Comparison of ENCODE assay signal across 36 cellular contexts in genomic region chr9:104334549-104334948, GRCh38.
"Had no signal": no experiment of that assay in that cellular context is flagged by ENCODE, and none has a peak within 500 bp of the region (broad histone marks: within the 10 kb centered on the region; RNA-seq: fewer than 3 reads in every experiment).

No MANE protein-coding gene starts in this region.

- H3K9me3 ChIP-seq: adrenal gland had no signal

- H3K36me3 Mint-ChIP-seq: activated CD4-positive, alpha-beta memory T cell treated with anti-CD3 and anti-CD28 coated beads for 36 hours; activated naive CD4-positive, alpha-beta T cell treated with anti-CD3 and anti-CD28 coated beads, Interleukin-2, amount 50 U/mL, for 72 hours; activated naive CD8-positive, alpha-beta T cell treated with anti-CD3 and anti-CD28 coated beads for 36 hours had no signal

- H3K36me3 ChIP-seq: adrenal gland, brain microvascular endothelial cell, cardiac muscle cell had no signal

- H3K4me3 Mint-ChIP-seq: activated B cell treated with CpG ODN at 0.5 μM for 24 hours; activated CD4-positive, alpha-beta memory T cell treated with anti-CD3 and anti-CD28 coated beads for 36 hours; activated CD4-positive, alpha-beta T cell treated with anti-CD3 and anti-CD28 coated beads, Interleukin-2, amount 10 ng/mL, durations not matched to agents 24 days and 14 days; activated CD8-positive, alpha-beta T cell treated with anti-CD3 and anti-CD28 coated beads for 36 hours; activated naive CD4-positive, alpha-beta T cell treated with anti-CD3 and anti-CD28 coated beads for 36 hours; activated naive CD8-positive, alpha-beta T cell treated with anti-CD3 and anti-CD28 coated beads for 36 hours; activated T-cell treated with anti-CD3 and anti-CD28 coated beads, Interleukin-2, amount 50 U/mL, for 4 hours; activated T-cell treated with anti-CD3 and anti-CD28 coated beads, Interleukin-2, amount 50 U/mL, for 72 hours; activated T-helper 1 cell treated with anti-CD3 and anti-CD28 coated beads, Interleukin-12 subunit alpha, Interleukin-12 subunit beta, Interleukin-2, Interleukin-4 antibody, amounts not matched to agents 30 ng/mL and 10 ng/mL and 1 ng/mL, durations not matched to agents 14 hours and 24 hours and 36 hours; activated T-helper 17 cell treated with anti-CD3 and anti-CD28 coated beads, Interleukin-2, amount 50 U/mL, for 72 hours; central memory CD8-positive, alpha-beta T cell; T-helper 1 cell treated with Interleukin-12 subunit alpha and Interleukin-12 subunit beta and Interleukin-4 antibody, amounts not matched to agents 30 μg/mL and 1 μg/mL, for 36 hours; T-helper 2 cell treated with Interferon-gamma antibody and Interleukin-4, amounts not matched to agents 5 μg/mL and 100 μg/mL, for 36 hours had no signal

- H3K27ac Mint-ChIP-seq: activated B cell treated with CpG ODN at 0.5 μM for 24 hours; activated CD4-positive, alpha-beta memory T cell treated with anti-CD3 and anti-CD28 coated beads for 36 hours; activated CD4-positive, alpha-beta T cell treated with anti-CD3 and anti-CD28 coated beads, Interleukin-2, amount 10 ng/mL, durations not matched to agents 24 days and 14 days; activated CD8-positive, alpha-beta T cell treated with anti-CD3 and anti-CD28 coated beads for 36 hours; activated naive CD4-positive, alpha-beta T cell treated with anti-CD3 and anti-CD28 coated beads for 36 hours; activated naive CD4-positive, alpha-beta T cell treated with anti-CD3 and anti-CD28 coated beads, Interleukin-2, amount 50 U/mL, for 72 hours; activated naive CD8-positive, alpha-beta T cell treated with anti-CD3 and anti-CD28 coated beads for 36 hours; activated T-cell treated with anti-CD3 and anti-CD28 coated beads, Interleukin-2, amount 50 U/mL, for 72 hours; activated T-helper 1 cell treated with anti-CD3 and anti-CD28 coated beads, Interleukin-12 subunit alpha, Interleukin-12 subunit beta, Interleukin-2, Interleukin-4 antibody, amounts not matched to agents 30 ng/mL and 10 ng/mL and 1 ng/mL, durations not matched to agents 14 hours and 24 hours and 36 hours; activated T-helper 17 cell treated with anti-CD3 and anti-CD28 coated beads, Interleukin-2, amount 50 U/mL, for 72 hours; T-helper 1 cell treated with Interleukin-12 subunit alpha and Interleukin-12 subunit beta and Interleukin-4 antibody, amounts not matched to agents 30 μg/mL and 1 μg/mL, for 36 hours; T-helper 2 cell treated with Interferon-gamma antibody and Interleukin-4, amounts not matched to agents 5 μg/mL and 100 μg/mL, for 36 hours had no signal

- H3K4me1 ChIP-seq: adrenal gland had no signal

- H3K27ac ChIP-seq: adrenal gland, body of pancreas, brain microvascular endothelial cell, cardiac muscle cell, VCaP had no signal

- H3K4me1 Mint-ChIP-seq: activated B cell treated with CpG ODN at 0.5 μM for 24 hours; activated CD4-positive, alpha-beta T cell treated with anti-CD3 and anti-CD28 coated beads, Interleukin-2, amount 10 ng/mL, durations not matched to agents 24 days and 14 days; activated naive CD8-positive, alpha-beta T cell treated with anti-CD3 and anti-CD28 coated beads for 36 hours; activated T-helper 17 cell treated with anti-CD3 and anti-CD28 coated beads, Interleukin-2, amount 50 U/mL, for 72 hours; central memory CD8-positive, alpha-beta T cell had no signal

- DNase-seq: activated B cell treated with CpG ODN at 0.5 μM for 24 hours; activated CD4-positive, alpha-beta memory T cell treated with anti-CD3 and anti-CD28 coated beads for 36 hours; activated CD4-positive, alpha-beta T cell treated with anti-CD3 and anti-CD28 coated beads for 4 hours; activated CD4-positive, alpha-beta T cell treated with anti-CD3 and anti-CD28 coated beads, Interleukin-2, amount 10 ng/mL, durations not matched to agents 24 days and 14 days; activated CD4-positive, alpha-beta T cell treated with anti-CD3 and anti-CD28 coated beads, Interleukin-2, amount 50 U/mL, for 1 hour; activated CD4-positive, alpha-beta T cell treated with anti-CD3 and anti-CD28 coated beads, Interleukin-2, amount 50 U/mL, for 4 hours; activated CD4-positive, CD25-positive, alpha-beta regulatory T cell treated with anti-CD3 and anti-CD28 coated beads, Interleukin-2, amount 50 U/mL, for 72 hours; activated CD8-positive, alpha-beta memory T cell treated with anti-CD3 and anti-CD28 coated beads, Interleukin-2, amount 50 U/mL, for 4 hours; activated CD8-positive, alpha-beta T cell treated with anti-CD3 and anti-CD28 coated beads for 36 hours; activated effector memory CD4-positive, alpha-beta T cell treated with anti-CD3 and anti-CD28 coated beads, Interleukin-2, amount 50 U/mL, for 16 hours; activated gamma-delta T cell treated with Interleukin-2 at 50 U/mL for 16 hours; activated naive CD4-positive, alpha-beta T cell; activated naive CD4-positive, alpha-beta T cell treated with anti-CD3 and anti-CD28 coated beads for 36 hours; activated naive CD4-positive, alpha-beta T cell treated with anti-CD3 and anti-CD28 coated beads, Interleukin-2, amount 50 U/mL, for 16 hours; activated naive CD8-positive, alpha-beta T cell treated with anti-CD3 and anti-CD28 coated beads for 36 hours; activated T-cell treated with anti-CD3 and anti-CD28 coated beads for 4 hours; activated T-cell treated with anti-CD3 and anti-CD28 coated beads, Interleukin-2, amount 50 U/mL, for 1 hour; activated T-cell treated with anti-CD3 and anti-CD28 coated beads, Interleukin-2, amount 50 U/mL, for 4 hours; activated T-cell treated with anti-CD3 and anti-CD28 coated beads, Interleukin-2, amount 50 U/mL, for 72 hours; adrenal gland; amniotic stem cell; aorta; body of pancreas; brain microvascular endothelial cell; caudate nucleus; cerebellar nuclear complex; T-helper 2 cell; T-helper 9 cell had no signal

- H3K27me3 ChIP-seq: adrenal gland, body of pancreas, brain microvascular endothelial cell, cardiac muscle cell had no signal

- H3K27me3 Mint-ChIP-seq: activated B cell treated with CpG ODN at 0.5 μM for 24 hours; activated CD4-positive, alpha-beta memory T cell treated with anti-CD3 and anti-CD28 coated beads for 36 hours; activated CD4-positive, alpha-beta T cell treated with anti-CD3 and anti-CD28 coated beads, Interleukin-2, amount 10 ng/mL, durations not matched to agents 24 days and 14 days; activated CD8-positive, alpha-beta T cell treated with anti-CD3 and anti-CD28 coated beads for 36 hours; activated naive CD8-positive, alpha-beta T cell treated with anti-CD3 and anti-CD28 coated beads for 36 hours; central memory CD8-positive, alpha-beta T cell had no signal

- H3K9me3 Mint-ChIP-seq: activated CD4-positive, alpha-beta T cell treated with anti-CD3 and anti-CD28 coated beads, Interleukin-2, amount 10 ng/mL, durations not matched to agents 24 days and 14 days; activated T-helper 1 cell treated with anti-CD3 and anti-CD28 coated beads, Interleukin-12 subunit alpha, Interleukin-12 subunit beta, Interleukin-2, Interleukin-4 antibody, amounts not matched to agents 30 ng/mL and 10 ng/mL and 1 ng/mL, durations not matched to agents 14 hours and 24 hours and 36 hours; T-helper 1 cell treated with Interleukin-12 subunit alpha and Interleukin-12 subunit beta and Interleukin-4 antibody, amounts not matched to agents 30 μg/mL and 1 μg/mL, for 36 hours had no signal

- H3K4me3 ChIP-seq: adrenal gland, body of pancreas, cardiac muscle cell had no signal
